Comparison of ENCODE assay signal across 25 cellular contexts in the genomic region with DNA sequence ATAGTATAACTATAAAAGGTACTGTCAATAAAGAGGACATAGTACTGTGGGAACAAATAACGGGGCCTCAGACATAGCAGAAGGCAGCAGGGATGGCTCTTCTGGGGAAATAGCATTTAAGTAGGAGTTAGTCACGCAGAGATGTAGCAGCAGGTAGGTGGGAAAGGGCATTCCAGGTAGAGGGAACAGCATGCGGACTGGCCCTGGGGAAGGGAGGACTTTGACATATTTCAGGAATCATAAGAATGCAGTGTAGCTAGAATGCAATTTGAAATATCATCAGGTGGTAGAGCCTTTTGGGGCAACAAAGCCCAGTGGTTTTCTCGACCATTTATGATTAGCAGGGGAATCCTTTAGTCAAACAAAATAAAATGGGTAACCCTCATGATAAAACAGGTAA.
"Had no signal": no experiment of that assay in that cellular context is flagged by ENCODE, and none has a peak within 500 bp of the region (broad histone marks: within the 10 kb centered on the region; RNA-seq: fewer than 3 reads in every experiment).

No MANE protein-coding gene starts in this region.

- H2AFZ ChIP-seq: neural progenitor cell had no signal

- H3K4me3 ChIP-seq: dorsolateral prefrontal cortex, esophagus squamous epithelium, left lung, neural progenitor cell, psoas muscle, sigmoid colon, thoracic aorta, tibial nerve, vagina had no signal

- DNase-seq: dorsolateral prefrontal cortex; effector CD8-positive, alpha-beta T cell; esophagus squamous epithelium; foreskin melanocyte; hypothalamus; left cardiac atrium; left lung; mesenchymal stem cell; midbrain; naive thymus-derived CD4-positive, alpha-beta T cell; posterior cingulate gyrus; psoas muscle; right cardiac atrium; sigmoid colon; stimulated activated CD4-positive, alpha-beta T cell treated with anti-CD3 and anti-CD28 coated beads, Interleukin-4, amount 100 ng/mL, for 4 hours; stimulated activated naive CD8-positive, alpha-beta T cell treated with anti-CD3 and anti-CD28 coated beads, Interleukin-15, Interleukin-2, amounts not matched to agents 100 U/mL and 50 U/mL, for 24 hours; substantia nigra had no signal

- H3K9me3 ChIP-seq: esophagus squamous epithelium, vagina had no signal

- H3K4me3 Mint-ChIP-seq: naive thymus-derived CD4-positive, alpha-beta T cell; nephron; neural progenitor cell; stimulated activated memory B cell treated with anti-CD40 and anti-IgM and Interleukin-4, amounts not matched to agents 10 μg/mL and 1 μg/mL and 100 μg/mL, for 72 hours had no signal

- H3K4me1 Mint-ChIP-seq: naive thymus-derived CD4-positive, alpha-beta T cell; neural progenitor cell; stimulated activated memory B cell treated with anti-CD40 and anti-IgM and Interleukin-4, amounts not matched to agents 10 μg/mL and 1 μg/mL and 100 μg/mL, for 72 hours had no signal

- H3K27ac ChIP-seq: dorsolateral prefrontal cortex, esophagus squamous epithelium, left lung, neural progenitor cell, psoas muscle, sigmoid colon, thoracic aorta, tibial nerve, vagina had no signal

- ATAC-seq: left cardiac atrium; left lung; naive thymus-derived CD4-positive, alpha-beta T cell; psoas muscle; right cardiac atrium; stimulated activated memory B cell treated with anti-CD40 and anti-IgM and Interleukin-4, amounts not matched to agents 10 μg/mL and 1 μg/mL and 100 μg/mL, for 72 hours; stimulated activated naive CD8-positive, alpha-beta T cell treated with anti-CD3 and anti-CD28 coated beads, Interleukin-15, Interleukin-2, amounts not matched to agents 100 U/mL and 50 U/mL, for 24 hours had no signal

- H3K4me2 ChIP-seq: neural progenitor cell had no signal

- H3K36me3 ChIP-seq: esophagus squamous epithelium, left lung, neural progenitor cell, sigmoid colon, thoracic aorta, tibial nerve, vagina had no signal

- H3K27me3 Mint-ChIP-seq: stimulated activated memory B cell treated with anti-CD40 and anti-IgM and Interleukin-4, amounts not matched to agents 10 μg/mL and 1 μg/mL and 100 μg/mL, for 72 hours had no signal

- H3K36me3 Mint-ChIP-seq: neural progenitor cell; stimulated activated memory B cell treated with anti-CD40 and anti-IgM and Interleukin-4, amounts not matched to agents 10 μg/mL and 1 μg/mL and 100 μg/mL, for 72 hours had no signal

- H3K9ac ChIP-seq: neural progenitor cell had no signal

- H3K27ac Mint-ChIP-seq: naive thymus-derived CD4-positive, alpha-beta T cell; nephron; neural progenitor cell; stimulated activated memory B cell treated with anti-CD40 and anti-IgM and Interleukin-4, amounts not matched to agents 10 μg/mL and 1 μg/mL and 100 μg/mL, for 72 hours had no signal

- FAIRE-seq: colon, endothelial cell of umbilical vein had no signal

- H3K4me1 ChIP-seq: left lung, neural progenitor cell, psoas muscle, sigmoid colon, tibial nerve had no signal

- H3K27me3 ChIP-seq: esophagus squamous epithelium, left lung, neural progenitor cell, sigmoid colon, tibial nerve, vagina had no signal
